1 cellular context compared by ENCODE assay signal in the genomic region with DNA sequence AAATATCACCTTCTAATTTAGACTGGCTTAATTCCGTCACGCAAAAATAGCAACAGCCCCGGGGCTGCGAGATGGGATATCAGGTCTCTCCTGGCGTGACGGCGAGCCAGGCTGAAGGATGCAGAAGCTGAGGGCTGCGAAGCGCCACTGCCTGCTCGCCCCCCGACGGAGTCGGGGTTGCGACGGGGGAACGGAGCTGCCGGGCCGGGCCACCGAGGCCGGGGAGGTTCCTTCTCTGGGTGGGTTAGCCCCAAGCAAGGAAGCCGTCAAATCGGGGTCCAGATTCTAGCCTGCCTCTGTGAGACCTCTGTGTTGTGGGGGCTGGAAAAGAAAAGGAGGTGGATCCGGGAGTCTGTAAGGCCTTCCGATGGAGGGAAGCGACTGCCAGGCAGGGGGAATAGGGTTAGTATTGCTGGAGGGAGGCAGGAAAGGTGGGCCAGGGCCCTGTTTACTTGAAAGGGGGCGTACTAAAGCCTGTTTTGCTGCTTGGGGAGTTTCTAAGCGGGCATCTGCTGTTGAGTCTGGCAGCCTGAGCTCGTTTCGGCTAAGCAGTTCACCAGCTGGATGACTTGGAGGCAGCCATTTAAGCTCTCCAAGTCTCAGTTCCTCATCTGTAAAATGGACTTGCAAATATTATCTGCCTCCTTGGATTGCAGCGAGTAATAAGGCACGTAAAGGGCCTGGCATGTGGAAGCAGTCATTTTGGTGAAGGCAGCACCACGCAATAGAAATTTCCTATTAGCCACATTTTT.
TF ChIP-seq lines count a peak whose summit lies in the region.

No MANE protein-coding gene starts in this region.

TF ChIP-seq in HepG2, 621 proteins besides CTCF, POLR2A, EP300 and RAD21 (continued from another document):
- TF ChIP-seq, protein P1, sequence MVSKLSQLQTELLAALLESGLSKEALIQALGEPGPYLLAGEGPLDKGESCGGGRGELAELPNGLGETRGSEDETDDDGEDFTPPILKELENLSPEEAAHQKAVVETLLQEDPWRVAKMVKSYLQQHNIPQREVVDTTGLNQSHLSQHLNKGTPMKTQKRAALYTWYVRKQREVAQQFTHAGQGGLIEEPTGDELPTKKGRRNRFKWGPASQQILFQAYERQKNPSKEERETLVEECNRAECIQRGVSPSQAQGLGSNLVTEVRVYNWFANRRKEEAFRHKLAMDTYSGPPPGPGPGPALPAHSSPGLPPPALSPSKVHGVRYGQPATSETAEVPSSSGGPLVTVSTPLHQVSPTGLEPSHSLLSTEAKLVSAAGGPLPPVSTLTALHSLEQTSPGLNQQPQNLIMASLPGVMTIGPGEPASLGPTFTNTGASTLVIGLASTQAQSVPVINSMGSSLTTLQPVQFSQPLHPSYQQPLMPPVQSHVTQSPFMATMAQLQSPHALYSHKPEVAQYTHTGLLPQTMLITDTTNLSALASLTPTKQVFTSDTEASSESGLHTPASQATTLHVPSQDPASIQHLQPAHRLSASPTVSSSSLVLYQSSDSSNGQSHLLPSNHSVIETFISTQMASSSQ (IDR thresholded peaks at IDR 0.05; ENCODE audit: low read depth): no peak
- TF ChIP-seq, protein P1 (CRISPR knock-in tag; IDR thresholded peaks at IDR 0.05; ENCODE audit: borderline replicate concordance): no peak
- TF ChIP-seq ZNF264 (CRISPR knock-in tag; IDR thresholded peaks at IDR 0.05): no peak
- TF ChIP-seq, protein P2, sequence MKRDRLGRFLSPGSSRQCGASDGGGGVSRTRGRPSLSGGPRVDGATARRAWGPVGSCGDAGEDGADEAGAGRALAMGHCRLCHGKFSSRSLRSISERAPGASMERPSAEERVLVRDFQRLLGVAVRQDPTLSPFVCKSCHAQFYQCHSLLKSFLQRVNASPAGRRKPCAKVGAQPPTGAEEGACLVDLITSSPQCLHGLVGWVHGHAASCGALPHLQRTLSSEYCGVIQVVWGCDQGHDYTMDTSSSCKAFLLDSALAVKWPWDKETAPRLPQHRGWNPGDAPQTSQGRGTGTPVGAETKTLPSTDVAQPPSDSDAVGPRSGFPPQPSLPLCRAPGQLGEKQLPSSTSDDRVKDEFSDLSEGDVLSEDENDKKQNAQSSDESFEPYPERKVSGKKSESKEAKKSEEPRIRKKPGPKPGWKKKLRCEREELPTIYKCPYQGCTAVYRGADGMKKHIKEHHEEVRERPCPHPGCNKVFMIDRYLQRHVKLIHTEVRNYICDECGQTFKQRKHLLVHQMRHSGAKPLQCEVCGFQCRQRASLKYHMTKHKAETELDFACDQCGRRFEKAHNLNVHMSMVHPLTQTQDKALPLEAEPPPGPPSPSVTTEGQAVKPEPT (CRISPR knock-in tag; IDR thresholded peaks at IDR 0.05; ENCODE audit: low read depth): no peak
- peak; percentile 97 for TF ChIP-seq ZNF777 (CRISPR knock-in tag; IDR thresholded peaks at IDR 0.05)
- TF ChIP-seq ZNF780A (CRISPR knock-in tag; IDR thresholded peaks at IDR 0.05): no peak
- TF ChIP-seq, protein P3, sequence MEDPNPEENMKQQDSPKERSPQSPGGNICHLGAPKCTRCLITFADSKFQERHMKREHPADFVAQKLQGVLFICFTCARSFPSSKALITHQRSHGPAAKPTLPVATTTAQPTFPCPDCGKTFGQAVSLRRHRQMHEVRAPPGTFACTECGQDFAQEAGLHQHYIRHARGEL (CRISPR knock-in tag; IDR thresholded peaks at IDR 0.05): no peak
- no peak for TF ChIP-seq BORCS8-MEF2B (CRISPR knock-in tag; IDR thresholded peaks at IDR 0.05)
- no peak for TF ChIP-seq SIN3A (IDR thresholded peaks at IDR 0.05; ENCODE audit: borderline replicate concordance, low read depth, low read length)
- no peak for TF ChIP-seq MTF1 (CRISPR knock-in tag; IDR thresholded peaks at IDR 0.05)
- TF ChIP-seq, protein P4, sequence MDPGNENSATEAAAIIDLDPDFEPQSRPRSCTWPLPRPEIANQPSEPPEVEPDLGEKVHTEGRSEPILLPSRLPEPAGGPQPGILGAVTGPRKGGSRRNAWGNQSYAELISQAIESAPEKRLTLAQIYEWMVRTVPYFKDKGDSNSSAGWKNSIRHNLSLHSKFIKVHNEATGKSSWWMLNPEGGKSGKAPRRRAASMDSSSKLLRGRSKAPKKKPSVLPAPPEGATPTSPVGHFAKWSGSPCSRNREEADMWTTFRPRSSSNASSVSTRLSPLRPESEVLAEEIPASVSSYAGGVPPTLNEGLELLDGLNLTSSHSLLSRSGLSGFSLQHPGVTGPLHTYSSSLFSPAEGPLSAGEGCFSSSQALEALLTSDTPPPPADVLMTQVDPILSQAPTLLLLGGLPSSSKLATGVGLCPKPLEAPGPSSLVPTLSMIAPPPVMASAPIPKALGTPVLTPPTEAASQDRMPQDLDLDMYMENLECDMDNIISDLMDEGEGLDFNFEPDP (CRISPR knock-in tag; conservative IDR thresholded peaks at IDR 0.05): no peak
- no peak for TF ChIP-seq ZFP90 (CRISPR knock-in tag; IDR thresholded peaks at IDR 0.05; ENCODE audit: borderline replicate concordance)
- TF ChIP-seq POLR2G (IDR thresholded peaks at IDR 0.05; ENCODE audit: low read depth, low read length): no peak
- no peak for TF ChIP-seq ERF (CRISPR knock-in tag; IDR thresholded peaks at IDR 0.05)
- TF ChIP-seq ZNF547 (CRISPR knock-in tag; IDR thresholded peaks at IDR 0.05): peak; percentile 17; the same call in 1 of the 2 replicates
- no peak for TF ChIP-seq ZNF549 (CRISPR knock-in tag; IDR thresholded peaks at IDR 0.05)
- no peak for TF ChIP-seq ZNF20 (CRISPR knock-in tag; IDR thresholded peaks at IDR 0.05)
- no peak for TF ChIP-seq ZNF7 (CRISPR knock-in tag; IDR thresholded peaks at IDR 0.05)
- no peak for TF ChIP-seq ZBTB8A (CRISPR knock-in tag; IDR thresholded peaks at IDR 0.05; ENCODE audit: borderline replicate concordance, low read depth)
- TF ChIP-seq ZMYM3 (CRISPR knock-in tag; IDR thresholded peaks at IDR 0.05): 0 out of 2 replicates have a peak, but pooled peaks have one; percentile 47
- TF ChIP-seq RXRA (CRISPR knock-in tag; IDR thresholded peaks at IDR 0.05): 0 out of 2 replicates have a peak, but pooled peaks have one; percentile 17
- no peak for TF ChIP-seq BCL6 (CRISPR knock-in tag; IDR thresholded peaks at IDR 0.05)
- TF ChIP-seq ZBTB7B (CRISPR knock-in tag; IDR thresholded peaks at IDR 0.05): peak; percentile 48; the same call in 1 of the 2 replicates
- TF ChIP-seq, protein P5, sequence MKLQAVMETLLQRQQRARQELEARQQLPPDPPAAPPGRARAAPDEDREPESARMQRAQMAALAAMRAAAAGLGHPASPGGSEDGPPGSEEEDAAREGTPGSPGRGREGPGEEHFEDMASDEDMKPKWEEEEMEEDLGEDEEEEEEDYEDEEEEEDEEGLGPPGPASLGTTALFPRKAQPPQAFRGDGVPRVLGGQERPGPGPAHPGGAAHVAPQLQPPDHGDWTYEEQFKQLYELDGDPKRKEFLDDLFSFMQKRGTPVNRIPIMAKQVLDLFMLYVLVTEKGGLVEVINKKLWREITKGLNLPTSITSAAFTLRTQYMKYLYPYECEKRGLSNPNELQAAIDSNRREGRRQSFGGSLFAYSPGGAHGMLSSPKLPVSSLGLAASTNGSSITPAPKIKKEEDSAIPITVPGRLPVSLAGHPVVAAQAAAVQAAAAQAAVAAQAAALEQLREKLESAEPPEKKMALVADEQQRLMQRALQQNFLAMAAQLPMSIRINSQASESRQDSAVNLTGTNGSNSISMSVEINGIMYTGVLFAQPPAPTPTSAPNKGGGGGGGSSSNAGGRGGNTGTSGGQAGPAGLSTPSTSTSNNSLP (IDR thresholded peaks at IDR 0.05; ENCODE audit: low read depth, low read length): no peak
- no peak for TF ChIP-seq FLYWCH1 (CRISPR knock-in tag; IDR thresholded peaks at IDR 0.05)
- TF ChIP-seq, protein P6, sequence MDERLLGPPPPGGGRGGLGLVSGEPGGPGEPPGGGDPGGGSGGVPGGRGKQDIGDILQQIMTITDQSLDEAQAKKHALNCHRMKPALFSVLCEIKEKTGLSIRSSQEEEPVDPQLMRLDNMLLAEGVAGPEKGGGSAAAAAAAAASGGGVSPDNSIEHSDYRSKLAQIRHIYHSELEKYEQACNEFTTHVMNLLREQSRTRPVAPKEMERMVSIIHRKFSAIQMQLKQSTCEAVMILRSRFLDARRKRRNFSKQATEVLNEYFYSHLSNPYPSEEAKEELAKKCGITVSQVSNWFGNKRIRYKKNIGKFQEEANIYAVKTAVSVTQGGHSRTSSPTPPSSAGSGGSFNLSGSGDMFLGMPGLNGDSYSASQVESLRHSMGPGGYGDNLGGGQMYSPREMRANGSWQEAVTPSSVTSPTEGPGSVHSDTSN (CRISPR knock-in tag; IDR thresholded peaks at IDR 0.05): no peak
- TF ChIP-seq YEATS2 (CRISPR knock-in tag; IDR thresholded peaks at IDR 0.05; ENCODE audit: borderline replicate concordance): no peak
- TF ChIP-seq ZFX (CRISPR knock-in tag; IDR thresholded peaks at IDR 0.05; ENCODE audit: low read depth): peak; percentile 11
- TF ChIP-seq NRL (CRISPR knock-in tag; IDR thresholded peaks at IDR 0.05; ENCODE audit: borderline replicate concordance): no peak
- no peak for TF ChIP-seq ZNF180 (CRISPR knock-in tag; IDR thresholded peaks at IDR 0.05; ENCODE audit: borderline replicate concordance, low read depth)
- TF ChIP-seq ZNF775 (CRISPR knock-in tag; IDR thresholded peaks at IDR 0.05; ENCODE audit: borderline replicate concordance): no peak
- TF ChIP-seq, protein P7, sequence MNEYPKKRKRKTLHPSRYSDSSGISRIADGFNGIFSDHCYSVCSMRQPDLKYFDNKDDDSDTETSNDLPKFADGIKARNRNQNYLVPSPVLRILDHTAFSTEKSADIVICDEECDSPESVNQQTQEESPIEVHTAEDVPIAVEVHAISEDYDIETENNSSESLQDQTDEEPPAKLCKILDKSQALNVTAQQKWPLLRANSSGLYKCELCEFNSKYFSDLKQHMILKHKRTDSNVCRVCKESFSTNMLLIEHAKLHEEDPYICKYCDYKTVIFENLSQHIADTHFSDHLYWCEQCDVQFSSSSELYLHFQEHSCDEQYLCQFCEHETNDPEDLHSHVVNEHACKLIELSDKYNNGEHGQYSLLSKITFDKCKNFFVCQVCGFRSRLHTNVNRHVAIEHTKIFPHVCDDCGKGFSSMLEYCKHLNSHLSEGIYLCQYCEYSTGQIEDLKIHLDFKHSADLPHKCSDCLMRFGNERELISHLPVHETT (CRISPR knock-in tag; conservative IDR thresholded peaks at IDR 0.05): 0 out of 2 replicates have a peak, but pooled peaks have one; percentile 37
- no peak for TF ChIP-seq RBM22 (optimal IDR thresholded peaks at IDR 0.05; ENCODE audit: low read length)
- no peak for TF ChIP-seq ZBTB1 (CRISPR knock-in tag; IDR thresholded peaks at IDR 0.05; ENCODE audit: borderline replicate concordance)
- TF ChIP-seq ZNF335 (CRISPR knock-in tag; IDR thresholded peaks at IDR 0.05): no peak
- TF ChIP-seq ZNF614 (CRISPR knock-in tag; IDR thresholded peaks at IDR 0.05; ENCODE audit: borderline replicate concordance): no peak
- no peak for TF ChIP-seq RBM39 (IDR thresholded peaks at IDR 0.05; ENCODE audit: low read depth, low read length, poor library complexity, severe bottlenecking)
- TF ChIP-seq ZNF136 (CRISPR knock-in tag; IDR thresholded peaks at IDR 0.05; ENCODE audit: low read depth): 0 out of 2 replicates have a peak, but pooled peaks have one; percentile 43
- no peak for TF ChIP-seq ZNF746 (CRISPR knock-in tag; IDR thresholded peaks at IDR 0.05)
- peak; percentile 92 for TF ChIP-seq ZNF629 (CRISPR knock-in tag; conservative IDR thresholded peaks at IDR 0.05)
- TF ChIP-seq KDM1A (CRISPR knock-in tag; IDR thresholded peaks at IDR 0.05): peak; percentile 45; the same call in 1 of the 2 replicates
- TF ChIP-seq IKZF4 (CRISPR knock-in tag; IDR thresholded peaks at IDR 0.05; ENCODE audit: borderline replicate concordance, low read depth, not compliant biosample characterization): no peak
- no peak for TF ChIP-seq NFRKB (IDR thresholded peaks at IDR 0.05)
- TF ChIP-seq ARNTL (CRISPR knock-in tag; IDR thresholded peaks at IDR 0.05): no peak
- TF ChIP-seq, protein P8, sequence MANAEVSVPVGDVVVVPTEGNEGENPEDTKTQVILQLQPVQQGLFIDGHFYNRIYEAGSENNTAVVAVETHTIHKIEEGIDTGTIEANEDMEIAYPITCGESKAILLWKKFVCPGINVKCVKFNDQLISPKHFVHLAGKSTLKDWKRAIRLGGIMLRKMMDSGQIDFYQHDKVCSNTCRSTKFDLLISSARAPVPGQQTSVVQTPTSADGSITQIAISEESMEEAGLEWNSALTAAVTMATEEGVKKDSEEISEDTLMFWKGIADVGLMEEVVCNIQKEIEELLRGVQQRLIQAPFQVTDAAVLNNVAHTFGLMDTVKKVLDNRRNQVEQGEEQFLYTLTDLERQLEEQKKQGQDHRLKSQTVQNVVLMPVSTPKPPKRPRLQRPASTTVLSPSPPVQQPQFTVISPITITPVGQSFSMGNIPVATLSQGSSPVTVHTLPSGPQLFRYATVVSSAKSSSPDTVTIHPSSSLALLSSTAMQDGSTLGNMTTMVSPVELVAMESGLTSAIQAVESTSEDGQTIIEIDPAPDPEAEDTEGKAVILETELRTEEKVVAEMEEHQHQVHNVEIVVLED (CRISPR knock-in tag; IDR thresholded peaks at IDR 0.05; ENCODE audit: borderline replicate concordance): 0 out of 2 replicates have a peak, but pooled peaks have one; percentile 18
- TF ChIP-seq ZNF274 (CRISPR knock-in tag; IDR thresholded peaks at IDR 0.05): 0 out of 2 replicates have a peak, but pooled peaks have one; percentile 29
- no peak for TF ChIP-seq HNRNPL (IDR thresholded peaks at IDR 0.05; ENCODE audit: low read depth, low read length)
